Comparison of ENCODE assay signal across 8 cellular contexts in the genomic region with DNA sequence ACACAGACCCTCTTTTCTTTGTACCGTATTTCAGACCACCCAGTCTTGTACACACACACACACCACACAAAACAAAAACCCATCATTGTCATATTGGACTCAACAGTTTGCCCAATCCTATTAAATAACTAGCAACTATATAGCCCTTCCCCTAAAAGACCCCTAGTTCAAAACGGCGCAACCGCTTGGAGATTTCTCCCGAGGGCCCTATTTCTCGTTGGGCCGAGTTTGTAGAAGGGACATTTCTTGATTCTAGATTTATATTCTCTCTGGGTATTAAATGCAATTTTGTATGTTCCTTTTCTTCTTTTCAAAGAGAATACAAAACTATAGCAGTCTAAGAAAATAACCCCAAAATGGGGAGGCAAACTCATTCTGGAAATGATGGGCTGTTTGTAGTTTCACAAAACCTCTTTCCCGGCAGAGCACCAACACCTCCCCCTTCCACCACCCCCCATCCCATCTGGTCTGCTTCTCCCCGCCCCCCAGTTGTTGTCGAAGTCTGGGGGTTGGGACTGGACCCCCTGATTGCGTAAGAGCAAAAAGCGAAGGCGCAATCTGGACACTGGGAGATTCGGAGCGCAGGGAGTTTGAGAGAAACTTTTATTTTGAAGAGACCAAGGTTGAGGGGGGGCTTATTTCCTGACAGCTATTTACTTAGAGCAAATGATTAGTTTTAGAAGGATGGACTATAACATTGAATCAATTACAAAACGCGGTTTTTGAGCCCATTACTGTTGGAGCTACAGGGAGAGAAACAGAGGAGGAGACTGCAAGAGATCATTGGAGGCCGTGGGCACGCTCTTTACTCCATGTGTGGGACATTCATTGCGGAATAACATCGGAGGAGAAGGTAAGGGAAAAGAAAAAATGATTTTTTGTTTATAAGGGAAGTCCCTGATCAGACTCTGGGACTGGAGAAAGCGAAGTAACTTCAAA. TPM values are rescaled to one million over a fixed set of nuclear protein-coding genes. Genes with fewer than 3 reads are reported as not detected.
DNase-seq lines count a peak whose midpoint lies in the region; ATAC-seq lines count a peak whose summit lies in the region.

A gene (plus strand): TSS at position 731 of the 939 bp plus-strand sequence. CDS start 29,476 bp downstream, outside the sequence.

- H3K4me1 ChIP-seq in NT2/D1 (ENCODE audit: insufficient read depth, insufficient read length), result peaks cover 6% of the 10 kb centered on the region
- peaks cover 8 to 28% of the 10 kb centered on the region in 2 donors for H3K4me1 ChIP-seq in naive thymus-derived CD4-positive, alpha-beta T cell (ENCODE audit: control insufficient read depth in 2 of 2, insufficient read depth in 2 of 2, low read length in 2 of 2)

- intact Hi-C loops in naive thymus-derived CD4-positive, alpha-beta T cell (cut with micrococcal nuclease), result no loop called here

- no peak within 1 kb of the TSS for H3K27ac ChIP-seq in naive thymus-derived CD4-positive, alpha-beta T cell (ENCODE audit: low read depth, low read length)

- DNase-seq in AG08396 (ENCODE audit: low spot score) (peak; percentile 75), NT2/D1 (ENCODE audit: low read depth, low spot score) (no peak), OCI-M1 (lab: John Stamatoyannopoulos, UW) (no peak), Kasumi-1 (lab: John Stamatoyannopoulos, UW) (no peak), KG1 (lab: John Stamatoyannopoulos, UW) (no peak)
- DNase-seq in naive thymus-derived CD4-positive, alpha-beta T cell, result no peak

- H3K9me3 Mint-ChIP-seq in naive thymus-derived CD4-positive, alpha-beta T cell, result peaks cover 0 to 2% (median 0%) of the 10 kb centered on the region in 11 donors

- CTCF ChIA-PET in naive thymus-derived CD4-positive, alpha-beta T cell (lab: Charles Lee), result interaction anchor here (0.6 kb wide), 1 partner anchor 1217 kb away, joined by 4 read pairs; no protein-coding TSS in a partner anchor

- no peak within 1 kb of the TSS for H3K9ac ChIP-seq in NT2/D1 (ENCODE audit: insufficient read length, low read depth)

- H3K4me1 Mint-ChIP-seq in naive thymus-derived CD4-positive, alpha-beta T cell, result peaks cover 26 to 55% (median 38%) of the 10 kb centered on the region in 7 donors

- H3K27me3 Mint-ChIP-seq in naive thymus-derived CD4-positive, alpha-beta T cell, result peaks cover 64 to 94% (median 75%) of the 10 kb centered on the region in 5 donors

- H3K27ac Mint-ChIP-seq in naive thymus-derived CD4-positive, alpha-beta T cell, result peak within 1 kb of the TSS in 1 of 9 donors; percentile 51

- H3K9me3 ChIP-seq in NT2/D1 (ENCODE audit: insufficient read depth, low read length), result no peaks in the 10 kb centered on the region; the same call in 1 of the 2 replicates
- H3K9me3 ChIP-seq in naive thymus-derived CD4-positive, alpha-beta T cell (ENCODE audit: control insufficient read depth in 2 of 3, low read length in 3 of 3), result no peaks in the 10 kb centered on the region

- POLR2A ChIA-PET in naive thymus-derived CD4-positive, alpha-beta T cell (lab: Charles Lee), result no interaction called here

- H3K4me3 Mint-ChIP-seq in naive thymus-derived CD4-positive, alpha-beta T cell, result peak within 1 kb of the TSS in 9 of 10 donors; percentile 30 to 79 (median 68)

- H3K36me3 ChIP-seq in NT2/D1 (ENCODE audit: insufficient read depth, insufficient read length, low read length), result no peaks in the 10 kb centered on the region
- H3K36me3 ChIP-seq in naive thymus-derived CD4-positive, alpha-beta T cell (ENCODE audit: control insufficient read depth in 2 of 3, insufficient read depth in 3 of 3, low read length in 3 of 3), result no peaks in the 10 kb centered on the region

- H3K4me3 ChIP-seq in NT2/D1 (ENCODE audit: insufficient read length, low read depth), result peak within 1 kb of the TSS; percentile 15
- H3K4me3 ChIP-seq in naive thymus-derived CD4-positive, alpha-beta T cell (ENCODE audit: low read length), result no peak within 1 kb of the TSS

- H3K36me3 Mint-ChIP-seq in naive thymus-derived CD4-positive, alpha-beta T cell, result peaks cover 0 to 6% (median 3%) of the 10 kb centered on the region in 5 donors

- ATAC-seq in esophagus mucosa (no peak), HG02938 (IDR thresholded peaks at IDR 0.05; ENCODE audit: unreplicated experiment) (no peak)
- no peak for ATAC-seq in naive thymus-derived CD4-positive, alpha-beta T cell

- H3K27me3 ChIP-seq in NT2/D1 (ENCODE audit: insufficient read depth, insufficient read length), result peaks cover 89% of the 10 kb centered on the region
- peaks cover 5 to 20% of the 10 kb centered on the region in 2 donors for H3K27me3 ChIP-seq in naive thymus-derived CD4-positive, alpha-beta T cell (ENCODE audit: control insufficient read depth in 2 of 2, insufficient read depth in 2 of 2, low read length in 2 of 2)

RNA-seq across cellular contexts. Expression of the gene that starts here (rescaled TPM):
- total RNA-seq in esophagus mucosa, result 11.6 TPM
- 1 to 10 TPM in 1 of 5 experiments, not detected in 4; 1.9 TPM for total RNA-seq in naive thymus-derived CD4-positive, alpha-beta T cell
- polyA plus RNA-seq in naive thymus-derived CD4-positive, alpha-beta T cell, result not detected
